ENCODE assay signal across 7 cellular contexts in genomic region chr4:138374947-138375346, GRCh38.
"Had no signal": no experiment of that assay in that cellular context is flagged by ENCODE, and none has a peak within 500 bp of the region (broad histone marks: within the 10 kb centered on the region; RNA-seq: fewer than 3 reads in every experiment).

No MANE protein-coding gene starts in this region.

- FAIRE-seq: HepG2, HTR-8/SVneo had no signal

- H3K4me3 Mint-ChIP-seq: IgD-negative memory B cell had no signal

- DNase-seq: IMR-90, KBM-7, KG1 had no signal

- H3K27ac ChIP-seq: HL-60 had no signal

- ATAC-seq: HepG2 had no signal

- H3K27ac Mint-ChIP-seq: IgD-negative memory B cell had no signal

- H3K27me3 Mint-ChIP-seq: IgD-negative memory B cell had no signal

- H3K4me1 Mint-ChIP-seq: IgD-negative memory B cell had no signal

- H3K36me3 Mint-ChIP-seq: IgD-negative memory B cell had no signal
